ENCODE assay signal across 1 cellular context in the genomic region with DNA sequence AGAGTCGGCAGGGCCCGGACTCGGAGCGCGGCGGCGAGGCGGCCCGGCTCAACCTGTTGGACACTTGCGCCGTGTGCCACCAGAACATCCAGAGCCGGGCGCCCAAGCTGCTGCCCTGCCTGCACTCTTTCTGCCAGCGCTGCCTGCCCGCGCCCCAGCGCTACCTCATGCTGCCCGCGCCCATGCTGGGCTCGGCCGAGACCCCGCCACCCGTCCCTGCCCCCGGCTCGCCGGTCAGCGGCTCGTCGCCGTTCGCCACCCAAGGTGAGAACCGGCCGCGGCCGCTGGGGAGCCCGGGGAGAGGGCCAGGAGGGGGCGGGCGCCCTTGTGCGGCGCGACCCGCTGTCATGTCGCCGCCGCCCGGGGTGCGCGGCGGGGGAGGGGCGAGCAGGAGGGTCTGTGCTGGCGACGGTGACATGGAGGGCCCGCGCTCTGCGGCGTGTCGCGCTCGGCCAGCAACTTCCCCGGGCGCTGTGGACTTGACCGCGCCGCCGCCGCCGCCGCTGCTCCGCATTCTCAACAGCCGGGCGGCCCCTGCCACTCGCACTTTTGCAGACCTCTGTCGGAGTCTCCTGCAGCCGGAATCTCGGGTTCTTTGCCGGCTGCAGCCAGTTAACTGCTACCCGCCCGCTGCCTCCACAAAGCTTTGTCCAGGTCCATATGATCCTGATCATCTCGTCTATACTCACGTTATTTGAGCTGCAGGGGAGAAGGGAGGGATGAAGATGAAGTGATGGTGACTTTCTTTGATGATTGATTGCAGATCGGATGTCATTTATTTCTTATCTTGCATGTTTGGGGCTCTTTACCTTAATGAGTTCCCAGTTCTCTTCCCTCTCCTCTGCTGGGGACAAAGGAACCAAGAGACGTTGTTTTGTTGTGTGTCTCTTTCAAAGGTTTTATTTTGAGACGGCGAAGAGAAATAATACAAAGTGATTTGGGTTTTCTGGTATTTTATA.
A peak's percentile ranks its signal among the peaks of the same experiment; 100 is the strongest.
TF ChIP-seq lines count a peak whose summit lies in the region.

No MANE protein-coding gene starts in this region.

TF ChIP-seq in H1, 55 proteins besides CTCF, POLR2A, EP300 and RAD21:
- 0 out of 2 replicates have a peak, but pooled peaks have one; percentile 25 for TF ChIP-seq TAF1 (IDR thresholded peaks at IDR 0.05; ENCODE audit: low read depth, low read length)
- TF ChIP-seq CEBPB (IDR thresholded peaks at IDR 0.05; ENCODE audit: low read depth, low read length), result no peak
- no peak for TF ChIP-seq KDM1A (IDR thresholded peaks at IDR 0.05; ENCODE audit: borderline replicate concordance, low read length)
- TF ChIP-seq BRCA1 (IDR thresholded peaks at IDR 0.05; ENCODE audit: low read depth, low read length), result no peak
- TF ChIP-seq SAP30 (IDR thresholded peaks at IDR 0.05; ENCODE audit: insufficient read depth, insufficient replicate concordance, low read length), result peak; percentile 70
- peak; percentile 13 for TF ChIP-seq KDM4A (IDR thresholded peaks at IDR 0.05; ENCODE audit: low read depth, low read length, severe bottlenecking)
- TF ChIP-seq HDAC2 (IDR thresholded peaks at IDR 0.05; ENCODE audit: borderline replicate concordance in 1 of 2, low read depth in 2 of 2, low read length in 2 of 2), result no peak
- peak; percentile 23 for TF ChIP-seq ASH2L (IDR thresholded peaks at IDR 0.05; ENCODE audit: low read length)
- TF ChIP-seq JUN (IDR thresholded peaks at IDR 0.05; ENCODE audit: low read depth, low read length), result no peak
- no peak for TF ChIP-seq FOSL1 (IDR thresholded peaks at IDR 0.05; ENCODE audit: insufficient read depth, low read depth, low read length)
- no peak for TF ChIP-seq ZNF274 (IDR thresholded peaks at IDR 0.05; ENCODE audit: borderline replicate concordance, extremely low read depth, low read length)
- TF ChIP-seq PHF8 (conservative IDR thresholded peaks at IDR 0.05; ENCODE audit: low read depth, low read length), result peak; percentile 19; the same call in 1 of the 2 replicates
- peak; percentile 51 for TF ChIP-seq POLR2AphosphoS5 (IDR thresholded peaks at IDR 0.05; ENCODE audit: low read depth, low read length)
- TF ChIP-seq SIN3A (conservative IDR thresholded peaks at IDR 0.05 in 1 of 2, IDR thresholded peaks at IDR 0.05 in 1 of 2; ENCODE audit: low read depth in 1 of 2, low read length in 2 of 2), result peak in 1 of 2 experiments; percentile 12; a peak in 1 of 4 replicates
- no peak for TF ChIP-seq RNF2 (IDR thresholded peaks at IDR 0.05; ENCODE audit: borderline replicate concordance, low read depth, low read length, missing control alignments, poor library complexity, severe bottlenecking)
- no peak for TF ChIP-seq CBX5 (IDR thresholded peaks at IDR 0.05; ENCODE audit: low read depth, low read length)
- no peak for TF ChIP-seq CHD2 (IDR thresholded peaks at IDR 0.05; ENCODE audit: low read length)
- TF ChIP-seq MAFK (IDR thresholded peaks at IDR 0.05; ENCODE audit: low read depth, low read length), result no peak
